In genomic region chr3:124854027-124854426, GRCh38 we compare ENCODE assay signal across 17 cellular contexts. TPM values are rescaled to one million over a fixed set of nuclear protein-coding genes. Genes with fewer than 3 reads are reported as not detected.
A peak's percentile ranks its signal among the peaks of the same experiment; 100 is the strongest.
DNase-seq lines count a peak whose midpoint lies in the region; ATAC-seq and TF ChIP-seq lines count a peak whose summit lies in the region.
"Had no signal": no experiment of that assay in that cellular context is flagged by ENCODE, and none has a peak within 500 bp of the region (broad histone marks: within the 10 kb centered on the region; RNA-seq: fewer than 3 reads in every experiment).

No MANE protein-coding gene starts in this region.

- intact Hi-C loops in colonic mucosa (cut with DNase I) = no loop called here

- H3K27me3 ChIP-seq in smooth muscle cell (ENCODE audit: low read depth) = no peaks in the 10 kb centered on the region
- H3K27me3 ChIP-seq in colonic mucosa = no peaks in the 10 kb centered on the region
- H3K27me3 ChIP-seq: BLaER1 treated with 17β-estradiol and CSF1 and Interleukin-3, amounts not matched to agents 10 nM and 100 nM; SJCRH30 had no signal

- WGBS in smooth muscle cell (ENCODE audit: low lambda C conversion rate) = 11% methylated on average over 1 of the region's 1 CpG

- H3K36me3 ChIP-seq in smooth muscle cell (ENCODE audit: low read depth) (peaks cover 12% of the 10 kb centered on the region), colonic mucosa (no peaks in the 10 kb centered on the region)

- DNase-seq in EL = peak; percentile 56
- DNase-seq in RPMI7951 (ENCODE audit: low read depth) = peak; percentile 68
- DNase-seq in fibroblast of gingiva (ENCODE audit: low read depth) = peak; percentile 70
- no peak for DNase-seq in smooth muscle cell (lab: John Stamatoyannopoulos, UW; ENCODE audit: unreplicated experiment)
- no peak for DNase-seq in colonic mucosa
- DNase-seq: KG1; NCI-H1092; NCI-H1694; NCI-H345; NCI-H526 treated with DMSO at 0.1 percent for 48 hours; NK-92 treated with Interleukin-12 subunit alpha and Interleukin-12 subunit beta, amount 100 ng/mL, for 24 hours; OCI-M1; SJCRH30 had no signal

- H2AFZ ChIP-seq in smooth muscle cell (ENCODE audit: low read depth) = no peak overlapping the region

- H3K9me3 ChIP-seq in smooth muscle cell (replicated peaks; ENCODE audit: low read depth) (no peaks in the 10 kb centered on the region), colonic mucosa (no peaks in the 10 kb centered on the region)
- H3K9me3 ChIP-seq: BLaER1 treated with 17β-estradiol and CSF1 and Interleukin-3, amounts not matched to agents 10 nM and 100 nM; SJCRH30 had no signal

- no peak for ATAC-seq in HG03139 (IDR thresholded peaks at IDR 0.05; ENCODE audit: unreplicated experiment)
- ATAC-seq in activated CD4-positive, CD25-positive, alpha-beta regulatory T cell treated with anti-CD3 and anti-CD28 coated beads, Interleukin-2, amount 50 U/mL, for 24 hours = no peak

- peaks cover 24% of the 10 kb centered on the region for H3K4me1 ChIP-seq in smooth muscle cell (ENCODE audit: low read depth)
- no peaks in the 10 kb centered on the region for H3K4me1 ChIP-seq in colonic mucosa
- H3K4me1 ChIP-seq: SJCRH30 had no signal

- H3K4me2 ChIP-seq in smooth muscle cell = peak overlapping the region; percentile 46
- H3K4me2 ChIP-seq: BLaER1 treated with 17β-estradiol and CSF1 and Interleukin-3, amounts not matched to agents 10 nM and 100 nM had no signal

- H3K27ac ChIP-seq in smooth muscle cell (ENCODE audit: low read depth) (peak overlapping the region; percentile 94), colonic mucosa (no peak overlapping the region)
- H3K27ac ChIP-seq: BLaER1 treated with 17β-estradiol and CSF1 and Interleukin-3, amounts not matched to agents 10 nM and 100 nM; RWPE1; SJCRH30 had no signal

- H3K9ac ChIP-seq in smooth muscle cell (ENCODE audit: low read depth) (peak overlapping the region; percentile 8), colonic mucosa (ENCODE audit: low read depth in 2 of 2, low read length in 2 of 2) (no peak overlapping the region)
- H3K9ac ChIP-seq: BLaER1 treated with 17β-estradiol and CSF1 and Interleukin-3, amounts not matched to agents 10 nM and 100 nM had no signal

- no peaks in the 10 kb centered on the region for H4K20me1 ChIP-seq in smooth muscle cell (ENCODE audit: low read depth)
- H4K20me1 ChIP-seq: BLaER1 treated with 17β-estradiol and CSF1 and Interleukin-3, amounts not matched to agents 10 nM and 100 nM had no signal

- H3K4me3 ChIP-seq in smooth muscle cell (no peak overlapping the region), colonic mucosa (no peak overlapping the region)
- H3K4me3 ChIP-seq: BLaER1 treated with 17β-estradiol and CSF1 and Interleukin-3, amounts not matched to agents 10 nM and 100 nM; SJCRH30 had no signal

- peaks cover 41% of the 10 kb centered on the region for H3K79me2 ChIP-seq in smooth muscle cell (ENCODE audit: low read depth)

- H3F3A ChIP-seq in smooth muscle cell (ENCODE audit: low read depth) = peaks cover 26% of the 10 kb centered on the region

- no peak for TF ChIP-seq CTCF in smooth muscle cell (IDR thresholded peaks at IDR 0.05; ENCODE audit: borderline replicate concordance, insufficient read depth, poor library complexity, severe bottlenecking)
- TF ChIP-seq CTCF in colonic mucosa (IDR thresholded peaks at IDR 0.05) = no peak

RNA-seq across cellular contexts. Expression of gene ITGB5, which starts 33.1 kb away (rescaled TPM):
- total RNA-seq in RPMI7951 (2014; rRNA removed; shearing (Covaris generic)) = 287 and 363 TPM in 2 replicates
- total RNA-seq in smooth muscle cell (332 and 343 TPM in 2 replicates), colonic mucosa (10 to 100 TPM; 74.4 to 74.8 TPM)
- 276 and 403 TPM in 2 replicates for polyA plus RNA-seq in smooth muscle cell

Comparison
In these comparisons a context has a peak if more than half of its experiments do, and no peak if none do; other contexts are left out.
1. DNase-seq: peak in EL (single experiment), RPMI7951 (single experiment) and fibroblast of gingiva (single experiment); none in smooth muscle cell (single experiment) and colonic mucosa (single experiment).